Comparison of ENCODE assay signal across 11 cellular contexts in the genomic region with DNA sequence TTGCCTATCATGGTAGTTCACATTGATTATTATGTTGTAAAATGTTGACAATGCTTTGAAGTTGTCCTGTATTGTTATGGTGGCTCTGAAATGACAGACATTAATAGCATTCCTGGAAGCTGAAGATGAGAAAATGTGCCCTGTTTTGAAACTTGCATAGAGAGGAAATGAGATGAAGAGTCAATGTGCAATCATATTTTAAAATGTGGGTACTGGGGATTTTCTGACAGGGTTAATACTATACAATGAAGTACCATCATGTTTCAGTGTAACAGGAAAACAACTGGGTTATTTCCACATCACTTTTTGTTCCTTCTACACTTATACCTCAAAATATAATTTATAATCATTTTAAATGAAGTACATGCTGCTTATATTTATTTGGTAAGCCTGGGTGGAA. TPM values are rescaled to one million over a fixed set of nuclear protein-coding genes. Genes with fewer than 3 reads are reported as not detected.
DNase-seq lines count a peak whose midpoint lies in the region; ATAC-seq and TF ChIP-seq lines count a peak whose summit lies in the region.
"Had no signal": no experiment of that assay in that cellular context is flagged by ENCODE, and none has a peak within 500 bp of the region (broad histone marks: within the 10 kb centered on the region; RNA-seq: fewer than 3 reads in every experiment).

No MANE protein-coding gene starts in this region.

- no peak overlapping the region for H3K27ac ChIP-seq in SU-DHL-6 (ENCODE audit: low read depth, low read length)
- H3K27ac ChIP-seq: WERI-Rb-1 had no signal

- TF ChIP-seq CTCF in SU-DHL-6 (IDR thresholded peaks at IDR 0.05; ENCODE audit: insufficient read depth, low read length, poor library complexity, severe bottlenecking), result no peak
- TF ChIP-seq CTCF in fibroblast of the aortic adventitia (IDR thresholded peaks at IDR 0.05; ENCODE audit: insufficient read depth, low read length), result no peak

- no peaks in the 10 kb centered on the region for H3F3A ChIP-seq in SU-DHL-6 (ENCODE audit: insufficient read depth)

- no peaks in the 10 kb centered on the region for H3K79me2 ChIP-seq in SU-DHL-6 (ENCODE audit: insufficient read depth, low read length)

- no peak for DNase-seq in fibroblast of the aortic adventitia (ENCODE audit: low read depth)
- DNase-seq in NCI-H146 (lab: John Stamatoyannopoulos, UW), result no peak
- no peak for DNase-seq in kidney tubule cell (ENCODE audit: low spot score)
- no peak for DNase-seq in stimulated activated CD4-positive, alpha-beta T cell treated with anti-CD3 and anti-CD28 coated beads, Interleukin-12 subunit alpha, Interleukin-12 subunit beta, amount 100 ng/mL, for 4 hours
- DNase-seq: effector memory CD8-positive, alpha-beta T cell; NCI-H2081; WERI-Rb-1 had no signal

- H2AFZ ChIP-seq in SU-DHL-6 (ENCODE audit: low read depth, low read length, severe bottlenecking), result no peak overlapping the region

- H3K27me3 ChIP-seq in SU-DHL-6 (ENCODE audit: low read length) (no peaks in the 10 kb centered on the region), skeletal muscle satellite cell (ENCODE audit: control insufficient read depth, insufficient read depth, low read length) (no peaks in the 10 kb centered on the region)

- H3K4me1 ChIP-seq in skeletal muscle satellite cell (ENCODE audit: control insufficient read depth, insufficient read depth, low read length), result peaks cover 33% of the 10 kb centered on the region

- H3K4me3 ChIP-seq in SU-DHL-6 (ENCODE audit: insufficient read depth, low read length, poor library complexity, severe bottlenecking), result peak overlapping the region; percentile 55
- peak overlapping the region; percentile 93 for H3K4me3 ChIP-seq in fibroblast of the aortic adventitia (ENCODE audit: low read depth, low read length)
- peak overlapping the region; percentile 86 for H3K4me3 ChIP-seq in skeletal muscle satellite cell (ENCODE audit: low read length)

- no peaks in the 10 kb centered on the region for H4K20me1 ChIP-seq in SU-DHL-6 (ENCODE audit: low read depth, low read length)

- H3K4me2 ChIP-seq in SU-DHL-6 (ENCODE audit: low read depth, low read length, poor library complexity, severe bottlenecking) (peak overlapping the region; percentile 73), skeletal muscle satellite cell (ENCODE audit: low read length) (peak overlapping the region; percentile 83)

- H3K9me2 ChIP-seq in SU-DHL-6 (replicated peaks; ENCODE audit: insufficient read depth, low read length), result no peaks in the 10 kb centered on the region

- H3K9me3 ChIP-seq in SU-DHL-6 (ENCODE audit: insufficient read depth, low read length), result no peaks in the 10 kb centered on the region
- H3K9me3 ChIP-seq in skeletal muscle satellite cell (replicated peaks; ENCODE audit: low read length), result no peaks in the 10 kb centered on the region

- ATAC-seq in GM18868 (IDR thresholded peaks at IDR 0.05; ENCODE audit: unreplicated experiment), result peak; percentile 8
- no peak for ATAC-seq in HG03342 (IDR thresholded peaks at IDR 0.05; ENCODE audit: unreplicated experiment)
- ATAC-seq: effector memory CD8-positive, alpha-beta T cell had no signal

- H3K9ac ChIP-seq in SU-DHL-6 (ENCODE audit: low read length) (peak overlapping the region; percentile 48; the same call in 1 of the 2 replicates), skeletal muscle satellite cell (ENCODE audit: low read depth, low read length) (peak overlapping the region; percentile 88)

- no peaks in the 10 kb centered on the region for H3K36me3 ChIP-seq in SU-DHL-6 (ENCODE audit: low read length)
- H3K36me3 ChIP-seq in skeletal muscle satellite cell (ENCODE audit: insufficient read depth, low read length), result no peaks in the 10 kb centered on the region
- H3K36me3 ChIP-seq: WERI-Rb-1 had no signal

RNA-seq across cellular contexts. Expression of a gene that starts 2.9 kb away (rescaled TPM):
- 68.4 and 84.1 TPM in 2 replicates for total RNA-seq in fibroblast of the aortic adventitia (ENCODE audit: low replicate concordance)
- total RNA-seq in skeletal muscle satellite cell (2012; rRNA removed), result 24.5 and 25.6 TPM in 2 replicates
